ENCODE assay signal across 13 cellular contexts in the genomic region with DNA sequence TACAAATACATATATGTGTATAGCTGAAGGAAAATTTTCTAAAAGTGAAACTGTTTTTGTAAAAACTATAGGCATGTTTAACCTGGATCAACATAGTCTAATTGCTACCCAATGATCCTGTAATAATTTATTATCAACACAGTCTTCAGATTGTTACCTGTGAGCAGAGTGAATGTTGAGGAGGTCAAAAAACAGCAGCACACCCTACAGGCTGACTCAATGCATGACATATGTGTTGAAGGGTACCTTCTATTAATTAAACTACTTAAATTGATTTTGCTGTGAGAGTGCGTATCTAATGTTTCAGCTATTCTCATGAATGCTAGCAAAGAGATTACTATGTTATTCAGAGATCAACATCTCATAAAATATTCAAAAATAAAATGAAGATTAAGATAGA.
A peak's percentile ranks its signal among the peaks of the same experiment; 100 is the strongest.
DNase-seq lines count a peak whose midpoint lies in the region; ATAC-seq, FAIRE-seq and TF ChIP-seq lines count a peak whose summit lies in the region.
"Had no signal": no experiment of that assay in that cellular context is flagged by ENCODE, and none has a peak within 500 bp of the region (broad histone marks: within the 10 kb centered on the region; RNA-seq: fewer than 3 reads in every experiment).

No MANE protein-coding gene starts in this region.

- H3K4me3 ChIP-seq in A549 (no peak overlapping the region), prostate gland (no peak overlapping the region), suprapubic skin (no peak overlapping the region)

- POLR2A ChIA-PET in A549 (lab: Yijun Ruan, JAX), result no interaction called here

- peak; percentile 49 for FAIRE-seq in A549 (lab: Jason Lieb, UNC)

- CTCF ChIA-PET in A549 (lab: Yijun Ruan, JAX), result interaction anchor here (1.0 to 15.6 kb wide), 8 partner anchors 8 to 1251 kb away, joined by 3 to 242 read pairs (median 4); a partner anchor contains a TSS

- peak; percentile 26; the same call in 1 of the 3 replicates for TF ChIP-seq CTCF in A549 (IDR thresholded peaks at IDR 0.05)
- peak; percentile 26 for TF ChIP-seq CTCF in GM12873 (IDR thresholded peaks at IDR 0.05; ENCODE audit: insufficient read depth, low read depth, low read length, missing control alignments)
- peak; percentile 70 for TF ChIP-seq CTCF in VCaP (conservative IDR thresholded peaks at IDR 0.05)
- TF ChIP-seq CTCF in prostate gland (IDR thresholded peaks at IDR 0.05), result peak in 1 of 4 experiments; percentile 20
- TF ChIP-seq CTCF in suprapubic skin (IDR thresholded peaks at IDR 0.05), result no peak

- H3K4me2 ChIP-seq in A549, result no peak overlapping the region

- H3K27ac ChIP-seq in A549 (no peak overlapping the region; a peak in 1 of 6 replicates), VCaP (no peak overlapping the region), prostate gland (no peak overlapping the region), suprapubic skin (no peak overlapping the region)
- H3K27ac ChIP-seq: RWPE1 had no signal

- TF ChIP-seq RAD21 in A549 (conservative IDR thresholded peaks at IDR 0.05 in 1 of 2, IDR thresholded peaks at IDR 0.05 in 1 of 2), result peak; percentile 33 to 46; a peak in 4 of 5 replicates

- TF ChIP-seq EP300 in A549 (IDR thresholded peaks at IDR 0.05) (no peak), suprapubic skin (IDR thresholded peaks at IDR 0.05) (no peak)

- DNase-seq in A549 (ENCODE audit: low read depth in 1 of 2, low spot score in 1 of 2) (peak in 1 of 2 experiments; percentile 13), germinal center (ENCODE audit: low spot score) (peak; percentile 26), prostate gland (ENCODE audit: low spot score) (no peak), suprapubic skin (ENCODE audit: low spot score in 2 of 2) (no peak)
- DNase-seq: activated CD4-positive, alpha-beta T cell treated with anti-CD3 and anti-CD28 coated beads for 4 hours; activated naive CD4-positive, alpha-beta T cell treated with anti-CD3 and anti-CD28 coated beads, Interleukin-2, amount 50 U/mL, for 16 hours; NCI-H2107; stimulated activated naive B cell treated with anti-CD40 and anti-IgM and Interleukin-4, amounts not matched to agents 10 μg/mL and 1 μg/mL and 100 μg/mL, for 72 hours had no signal

- intact Hi-C loops in prostate gland (cut with DNase I), result no loop called here

- H3K27me3 ChIP-seq in prostate gland (replicated peaks; ENCODE audit: insufficient read depth), result no peaks in the 10 kb centered on the region
- H3K27me3 ChIP-seq in suprapubic skin, result no peaks in the 10 kb centered on the region

- H3K9me3 ChIP-seq in A549 (peaks cover 12% of the 10 kb centered on the region; the same call in 1 of the 3 replicates), prostate gland (no peaks in the 10 kb centered on the region), suprapubic skin (no peaks in the 10 kb centered on the region)

- H3K36me3 ChIP-seq in prostate gland (no peaks in the 10 kb centered on the region), suprapubic skin (no peaks in the 10 kb centered on the region)

- no peak for TF ChIP-seq POLR2A in A549 (IDR thresholded peaks at IDR 0.05; ENCODE audit: low read length)
- no peak for TF ChIP-seq POLR2A in prostate gland (IDR thresholded peaks at IDR 0.05)
- no peak for TF ChIP-seq POLR2A in suprapubic skin (IDR thresholded peaks at IDR 0.05)

- H3K4me1 ChIP-seq in A549, result peaks cover 19% of the 10 kb centered on the region
- H3K4me1 ChIP-seq in prostate gland (replicated peaks), result no peaks in the 10 kb centered on the region
- H3K4me1 ChIP-seq in suprapubic skin, result no peaks in the 10 kb centered on the region

- 72% methylated on average over 1 of the region's 1 CpG for WGBS in A549 (ENCODE audit: missing lambda C conversion rate)
- WGBS in prostate gland, result 100% methylated on average over 1 of the region's 1 CpG
- 93% methylated on average over 1 of the region's 1 CpG for WGBS in suprapubic skin

- ATAC-seq in A549 (peak in 1 of 2 experiments; percentile 54; a peak in 2 of 6 replicates), HG03095 (IDR thresholded peaks at IDR 0.05; ENCODE audit: unreplicated experiment) (no peak), GM18870 (IDR thresholded peaks at IDR 0.05; ENCODE audit: unreplicated experiment) (no peak)

TF ChIP-seq in A549, 52 proteins besides CTCF, POLR2A, EP300 and RAD21:
- TF ChIP-seq, protein P1, sequence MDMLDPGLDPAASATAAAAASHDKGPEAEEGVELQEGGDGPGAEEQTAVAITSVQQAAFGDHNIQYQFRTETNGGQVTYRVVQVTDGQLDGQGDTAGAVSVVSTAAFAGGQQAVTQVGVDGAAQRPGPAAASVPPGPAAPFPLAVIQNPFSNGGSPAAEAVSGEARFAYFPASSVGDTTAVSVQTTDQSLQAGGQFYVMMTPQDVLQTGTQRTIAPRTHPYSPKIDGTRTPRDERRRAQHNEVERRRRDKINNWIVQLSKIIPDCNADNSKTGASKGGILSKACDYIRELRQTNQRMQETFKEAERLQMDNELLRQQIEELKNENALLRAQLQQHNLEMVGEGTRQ (IDR thresholded peaks at IDR 0.05), result no peak
- no peak for TF ChIP-seq FOSL2 (IDR thresholded peaks at IDR 0.05)
- no peak for TF ChIP-seq FOSL2 (CRISPR knock-in tag; IDR thresholded peaks at IDR 0.05)
- TF ChIP-seq, protein P2, sequence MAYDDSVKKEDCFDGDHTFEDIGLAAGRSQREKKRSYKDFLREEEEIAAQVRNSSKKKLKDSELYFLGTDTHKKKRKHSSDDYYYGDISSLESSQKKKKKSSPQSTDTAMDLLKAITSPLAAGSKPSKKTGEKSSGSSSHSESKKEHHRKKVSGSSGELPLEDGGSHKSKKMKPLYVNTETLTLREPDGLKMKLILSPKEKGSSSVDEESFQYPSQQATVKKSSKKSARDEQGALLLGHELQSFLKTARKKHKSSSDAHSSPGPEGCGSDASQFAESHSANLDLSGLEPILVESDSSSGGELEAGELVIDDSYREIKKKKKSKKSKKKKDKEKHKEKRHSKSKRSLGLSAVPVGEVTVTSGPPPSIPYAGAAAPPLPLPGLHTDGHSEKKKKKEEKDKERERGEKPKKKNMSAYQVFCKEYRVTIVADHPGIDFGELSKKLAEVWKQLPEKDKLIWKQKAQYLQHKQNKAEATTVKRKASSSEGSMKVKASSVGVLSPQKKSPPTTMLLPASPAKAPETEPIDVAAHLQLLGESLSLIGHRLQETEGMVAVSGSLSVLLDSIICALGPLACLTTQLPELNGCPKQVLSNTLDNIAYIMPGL (CRISPR knock-in tag; IDR thresholded peaks at IDR 0.05; ENCODE audit: borderline replicate concordance), result no peak
- TF ChIP-seq, protein P3, sequence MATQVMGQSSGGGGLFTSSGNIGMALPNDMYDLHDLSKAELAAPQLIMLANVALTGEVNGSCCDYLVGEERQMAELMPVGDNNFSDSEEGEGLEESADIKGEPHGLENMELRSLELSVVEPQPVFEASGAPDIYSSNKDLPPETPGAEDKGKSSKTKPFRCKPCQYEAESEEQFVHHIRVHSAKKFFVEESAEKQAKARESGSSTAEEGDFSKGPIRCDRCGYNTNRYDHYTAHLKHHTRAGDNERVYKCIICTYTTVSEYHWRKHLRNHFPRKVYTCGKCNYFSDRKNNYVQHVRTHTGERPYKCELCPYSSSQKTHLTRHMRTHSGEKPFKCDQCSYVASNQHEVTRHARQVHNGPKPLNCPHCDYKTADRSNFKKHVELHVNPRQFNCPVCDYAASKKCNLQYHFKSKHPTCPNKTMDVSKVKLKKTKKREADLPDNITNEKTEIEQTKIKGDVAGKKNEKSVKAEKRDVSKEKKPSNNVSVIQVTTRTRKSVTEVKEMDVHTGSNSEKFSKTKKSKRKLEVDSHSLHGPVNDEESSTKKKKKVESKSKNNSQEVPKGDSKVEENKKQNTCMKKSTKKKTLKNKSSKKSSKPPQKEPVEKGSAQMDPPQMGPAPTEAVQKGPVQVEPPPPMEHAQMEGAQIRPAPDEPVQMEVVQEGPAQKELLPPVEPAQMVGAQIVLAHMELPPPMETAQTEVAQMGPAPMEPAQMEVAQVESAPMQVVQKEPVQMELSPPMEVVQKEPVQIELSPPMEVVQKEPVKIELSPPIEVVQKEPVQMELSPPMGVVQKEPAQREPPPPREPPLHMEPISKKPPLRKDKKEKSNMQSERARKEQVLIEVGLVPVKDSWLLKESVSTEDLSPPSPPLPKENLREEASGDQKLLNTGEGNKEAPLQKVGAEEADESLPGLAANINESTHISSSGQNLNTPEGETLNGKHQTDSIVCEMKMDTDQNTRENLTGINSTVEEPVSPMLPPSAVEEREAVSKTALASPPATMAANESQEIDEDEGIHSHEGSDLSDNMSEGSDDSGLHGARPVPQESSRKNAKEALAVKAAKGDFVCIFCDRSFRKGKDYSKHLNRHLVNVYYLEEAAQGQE (IDR thresholded peaks at IDR 0.05), result no peak
- TF ChIP-seq, protein P4, sequence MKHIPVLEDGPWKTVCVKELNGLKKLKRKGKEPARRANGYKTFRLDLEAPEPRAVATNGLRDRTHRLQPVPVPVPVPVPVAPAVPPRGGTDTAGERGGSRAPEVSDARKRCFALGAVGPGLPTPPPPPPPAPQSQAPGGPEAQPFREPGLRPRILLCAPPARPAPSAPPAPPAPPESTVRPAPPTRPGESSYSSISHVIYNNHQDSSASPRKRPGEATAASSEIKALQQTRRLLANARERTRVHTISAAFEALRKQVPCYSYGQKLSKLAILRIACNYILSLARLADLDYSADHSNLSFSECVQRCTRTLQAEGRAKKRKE (CRISPR knock-in tag; IDR thresholded peaks at IDR 0.05; ENCODE audit: low read depth), result no peak
- no peak for TF ChIP-seq RNF2 (IDR thresholded peaks at IDR 0.05; ENCODE audit: borderline replicate concordance, low read depth)
- no peak for TF ChIP-seq MYC (IDR thresholded peaks at IDR 0.05; ENCODE audit: borderline replicate concordance, low read length)
- no peak for TF ChIP-seq ZSCAN20 (CRISPR knock-in tag; IDR thresholded peaks at IDR 0.05)
- TF ChIP-seq RARB (CRISPR knock-in tag; IDR thresholded peaks at IDR 0.05), result no peak

Comparison
In these comparisons a context has a peak if more than half of its experiments do, and no peak if none do; other contexts are left out.
1. CTCF ChIP-seq: peak in A549 (single experiment), GM12873 (single experiment) and VCaP (single experiment); none in suprapubic skin (0 of 2).